1 cellular context compared by ENCODE assay signal in genomic region chr9:128054090-128054489, GRCh38.
TF ChIP-seq lines count a peak whose summit lies in the region.

No MANE protein-coding gene starts in this region.

TF ChIP-seq in WTC11, 78 proteins besides CTCF, POLR2A, EP300 and RAD21 (continued from another document):
- TF ChIP-seq, protein P1, sequence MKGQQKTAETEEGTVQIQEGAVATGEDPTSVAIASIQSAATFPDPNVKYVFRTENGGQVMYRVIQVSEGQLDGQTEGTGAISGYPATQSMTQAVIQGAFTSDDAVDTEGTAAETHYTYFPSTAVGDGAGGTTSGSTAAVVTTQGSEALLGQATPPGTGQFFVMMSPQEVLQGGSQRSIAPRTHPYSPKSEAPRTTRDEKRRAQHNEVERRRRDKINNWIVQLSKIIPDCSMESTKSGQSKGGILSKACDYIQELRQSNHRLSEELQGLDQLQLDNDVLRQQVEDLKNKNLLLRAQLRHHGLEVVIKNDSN (CRISPR knock-in tag; IDR thresholded peaks at IDR 0.05) = no peak
- TF ChIP-seq FOXJ3 (CRISPR knock-in tag; IDR thresholded peaks at IDR 0.05; ENCODE audit: borderline replicate concordance) (no peak), IRF2 (CRISPR knock-in tag; IDR thresholded peaks at IDR 0.05; ENCODE audit: borderline replicate concordance, low read depth) (no peak), ZNF232 (CRISPR knock-in tag; IDR thresholded peaks at IDR 0.05) (no peak), MYBL2 (CRISPR knock-in tag; IDR thresholded peaks at IDR 0.05) (no peak), NFATC4 (CRISPR knock-in tag; IDR thresholded peaks at IDR 0.05) (no peak), ELF4 (CRISPR knock-in tag; IDR thresholded peaks at IDR 0.05; ENCODE audit: low read depth) (no peak), ATF6 (CRISPR knock-in tag; IDR thresholded peaks at IDR 0.05) (no peak), EMX1 (CRISPR knock-in tag; IDR thresholded peaks at IDR 0.05) (no peak)
